ENCODE assay signal across 8 cellular contexts in the genomic region with DNA sequence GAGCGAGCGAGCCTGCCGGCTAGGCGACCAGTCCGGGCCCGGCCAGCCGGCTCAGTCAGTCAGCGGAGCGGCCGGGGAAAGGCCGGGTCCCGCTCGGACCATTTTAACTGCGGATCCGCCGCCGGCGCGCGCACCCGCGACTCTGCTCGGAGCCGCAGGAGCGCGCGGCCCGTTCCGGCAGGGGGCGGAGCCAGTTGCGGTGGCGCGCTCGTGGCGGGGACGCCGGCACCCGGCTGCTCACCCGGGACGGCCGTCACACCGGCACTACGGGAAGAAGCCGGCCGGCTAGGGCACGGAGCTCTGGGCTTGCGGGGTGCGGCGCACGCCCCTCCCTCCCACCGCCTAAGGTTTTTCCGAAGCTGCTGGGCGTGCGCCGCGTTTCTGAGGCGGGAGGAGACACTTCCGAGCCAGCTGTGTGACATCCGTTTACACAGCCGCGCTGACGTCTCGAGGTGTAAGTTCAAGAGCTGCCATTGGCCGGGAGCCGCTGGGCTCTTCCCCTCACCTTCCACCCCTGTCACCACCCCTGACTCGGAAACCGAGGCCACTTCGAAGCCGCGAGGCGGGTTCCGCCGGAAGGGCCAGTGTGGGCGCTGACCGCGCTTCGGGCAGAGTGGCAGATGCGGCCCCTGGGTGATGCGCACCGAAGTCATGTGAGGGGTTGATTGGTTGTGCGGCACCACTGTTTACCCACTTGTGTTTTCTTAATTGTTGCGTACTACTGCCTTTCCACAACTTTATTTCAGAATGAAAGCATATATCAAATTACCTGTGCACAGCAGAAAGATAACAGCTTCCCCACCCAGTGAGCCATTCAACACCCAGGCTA. TPM values are rescaled to one million over a fixed set of nuclear protein-coding genes. Genes with fewer than 3 reads are reported as not detected.
DNase-seq lines count a peak whose midpoint lies in the region; ATAC-seq and TF ChIP-seq lines count a peak whose summit lies in the region.

FBXL17 (minus strand) TSS at position 144 of the 829 bp plus-strand sequence.

- H3K27ac ChIP-seq in ovary (peak within 1 kb of the TSS; percentile 82 to 99), thyroid gland (peak within 1 kb of the TSS; percentile 97 to 100 (median 98))

- peak within 1 kb of the TSS; percentile 95 for H3K27ac Mint-ChIP-seq in activated naive CD8-positive, alpha-beta T cell treated with anti-CD3 and anti-CD28 coated beads for 36 hours

- no peaks in the 10 kb centered on the region for H3K27me3 ChIP-seq in ovary
- no peaks in the 10 kb centered on the region for H3K27me3 ChIP-seq in thyroid gland

- TF ChIP-seq CTCF in ovary (IDR thresholded peaks at IDR 0.05) (no peak), thyroid gland (IDR thresholded peaks at IDR 0.05) (peak in 2 of 6 experiments; percentile 1 to 2)

- H3K9me3 ChIP-seq in ovary (no peaks in the 10 kb centered on the region), thyroid gland (no peaks in the 10 kb centered on the region)

- peaks cover 29% of the 10 kb centered on the region for H3K4me1 Mint-ChIP-seq in activated naive CD8-positive, alpha-beta T cell treated with anti-CD3 and anti-CD28 coated beads for 36 hours

- TF ChIP-seq POLR2A in ovary (IDR thresholded peaks at IDR 0.05) (peak; percentile 87), thyroid gland (IDR thresholded peaks at IDR 0.05) (peak; percentile 56 to 90)

- H3K36me3 ChIP-seq in ovary: no peaks in the 10 kb centered on the region
- no peaks in the 10 kb centered on the region for H3K36me3 ChIP-seq in thyroid gland

- H3K4me1 ChIP-seq in ovary (ENCODE audit: insufficient read depth) (peaks cover 3% of the 10 kb centered on the region), thyroid gland (peaks cover 13 to 15% of the 10 kb centered on the region in 2 donors)

- H3K27me3 Mint-ChIP-seq in activated naive CD8-positive, alpha-beta T cell treated with anti-CD3 and anti-CD28 coated beads for 36 hours: no peaks in the 10 kb centered on the region

- peaks cover 7% of the 10 kb centered on the region for H3K9me3 Mint-ChIP-seq in activated naive CD8-positive, alpha-beta T cell treated with anti-CD3 and anti-CD28 coated beads for 36 hours

- peak within 1 kb of the TSS; percentile 88 for H3K4me3 ChIP-seq in GM08714 (ENCODE audit: low read length)
- H3K4me3 ChIP-seq in ovary: peak within 1 kb of the TSS; percentile 100
- H3K4me3 ChIP-seq in thyroid gland (replicated peaks in 1 of 3): peak within 1 kb of the TSS; percentile 75 to 95 (median 85)

- peak; percentile 74 for ATAC-seq in HG02588 (IDR thresholded peaks at IDR 0.05; ENCODE audit: unreplicated experiment)

- peak; percentile 80 for DNase-seq in NCI-H1092 (lab: John Stamatoyannopoulos, UW)
- peak; percentile 90 for DNase-seq in SKM-1 treated with dmso at 0.1 percent for 144 hours (lab: John Stamatoyannopoulos, UW; ENCODE audit: unreplicated experiment)
- DNase-seq in activated naive CD8-positive, alpha-beta T cell treated with anti-CD3 and anti-CD28 coated beads for 36 hours: peak; percentile 89
- peak; percentile 74 to 95 (median 88) for DNase-seq in head of caudate nucleus
- peak; percentile 90 to 93 (median 92) for DNase-seq in ovary
- peak; percentile 96 to 97 for DNase-seq in thyroid gland

- H3K36me3 Mint-ChIP-seq in activated naive CD8-positive, alpha-beta T cell treated with anti-CD3 and anti-CD28 coated beads for 36 hours: peaks cover 14% of the 10 kb centered on the region

- TF ChIP-seq EP300 in ovary (IDR thresholded peaks at IDR 0.05): no peak

- H3K4me3 Mint-ChIP-seq in activated naive CD8-positive, alpha-beta T cell treated with anti-CD3 and anti-CD28 coated beads for 36 hours: peak within 1 kb of the TSS; percentile 93

- intact Hi-C loops in head of caudate nucleus (cut with DNase I): no loop called here
- intact Hi-C loops in ovary (cut with DNase I): loop anchor here in 1 of 4 donors (5.0 kb wide), 1 partner anchor 365 kb away; the partner anchor contains the start of gene FER
- intact Hi-C loops in thyroid gland (cut with DNase I): no loop called here

- WGBS in ovary, 3 donors: 0% methylated on average over 82 of the region's 82 CpGs
- 0% methylated on average over 20 to 30 of the region's 82 CpGs for WGBS in thyroid gland, 2 donors

RNA-seq across cellular contexts. Expression of gene FBXL17, which starts in this region (rescaled TPM):
- total RNA-seq in activated naive CD8-positive, alpha-beta T cell treated with anti-CD3 and anti-CD28 coated beads for 36 hours: 1 to 10 TPM; 3.6 to 4.5 TPM
- total RNA-seq in ovary: 10 to 100 TPM in 6 of 7 donors, 1 to 10 TPM in 1; 8.3 to 20.4 (median 17.4) TPM
- 10 to 100 TPM in 1 of 2 donors, 1 to 10 TPM in 1; 6.8 to 14.2 TPM for polyA plus RNA-seq in ovary
- 10 to 100 TPM; 37.6 to 77.7 (median 55.6) TPM for total RNA-seq in thyroid gland

Comparison
In these comparisons a context has a peak if more than half of its experiments do, and no peak if none do; other contexts are left out.
1. Peak in every context shown above with its lines: DNase-seq, ATAC-seq, H3K4me3 ChIP-seq and H3K27ac ChIP-seq.